In the genomic region with DNA sequence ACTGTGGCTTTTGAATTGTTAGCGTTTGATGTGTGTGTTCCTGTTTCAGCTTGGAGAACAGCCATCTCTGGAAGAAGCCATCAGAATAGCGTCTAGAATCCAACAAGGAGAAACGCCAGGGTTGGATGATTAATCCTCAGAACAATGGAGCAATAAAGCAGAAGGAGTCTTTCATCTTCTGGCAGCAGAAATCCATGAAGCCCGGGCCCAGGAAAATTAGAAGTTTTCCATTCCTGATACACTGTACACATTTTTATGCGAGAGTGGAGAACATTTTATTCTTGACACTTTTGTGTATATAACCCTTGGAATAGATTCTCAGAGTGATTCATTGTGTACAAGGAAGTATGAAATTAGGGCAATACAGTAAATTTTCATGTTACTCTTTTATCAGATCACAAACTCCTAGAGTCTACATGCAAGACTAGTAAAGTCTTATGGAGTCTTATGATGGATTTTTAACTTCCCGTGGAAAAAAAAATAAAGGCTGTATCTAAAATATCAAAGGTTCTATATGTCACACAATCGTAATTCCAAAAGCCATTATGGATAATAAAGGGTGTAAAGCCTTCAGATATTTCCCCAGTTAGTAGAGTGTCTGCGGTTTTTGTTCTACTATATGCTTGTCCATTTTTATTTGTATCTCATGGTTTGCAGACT, we compare ENCODE assay signal across 11 cellular contexts. TPM values are rescaled to one million over a fixed set of nuclear protein-coding genes. Genes with fewer than 3 reads are reported as not detected.
A peak's percentile ranks its signal among the peaks of the same experiment; 100 is the strongest.
DNase-seq lines count a peak whose midpoint lies in the region; ATAC-seq, FAIRE-seq and TF ChIP-seq lines count a peak whose summit lies in the region.
"Had no signal": no experiment of that assay in that cellular context is flagged by ENCODE, and none has a peak within 500 bp of the region (broad histone marks: within the 10 kb centered on the region; RNA-seq: fewer than 3 reads in every experiment).

No MANE protein-coding gene starts in this region.

- H3K27me3 ChIP-seq in endothelial cell of umbilical vein (ENCODE audit: control insufficient read depth in 2 of 2, insufficient read depth in 2 of 2, low read length in 2 of 2), result no peaks in the 10 kb centered on the region
- H3K27me3 ChIP-seq: BLaER1 treated with 17β-estradiol and CSF1 and Interleukin-3, amounts not matched to agents 10 nM and 100 nM had no signal

- intact Hi-C loops in endothelial cell of umbilical vein (cut with micrococcal nuclease), result loop anchor here (1.0 to 10.0 kb wide), 4 partner anchors 39 to 797 kb away; partner anchors contain the start of gene ZNF143

- peak; percentile 21 for TF ChIP-seq POLR2A in endothelial cell of umbilical vein (IDR thresholded peaks at IDR 0.05; ENCODE audit: low read depth, low read length)

- BruUV-seq in endothelial cell of umbilical vein (replicated peaks; lab: Mats Ljungman, UMichigan), result no TSS peak

- dilution Hi-C loops in endothelial cell of umbilical vein (cut with MboI; ENCODE audit: extremely low pct_ligation_motif_present, low sequenced_read_pairs), result no loop called here

- no peaks in the 10 kb centered on the region for H3K79me2 ChIP-seq in endothelial cell of umbilical vein (ENCODE audit: control insufficient read depth, insufficient read depth, low read length)

- peak overlapping the region; percentile 69 for H2AFZ ChIP-seq in endothelial cell of umbilical vein (ENCODE audit: low read depth, low read length)

- H3K9me1 ChIP-seq in endothelial cell of umbilical vein (replicated peaks; ENCODE audit: control insufficient read depth, extremely low read depth, insufficient read depth, low read length), result no peaks in the 10 kb centered on the region

- DNase-seq in A172 (ENCODE audit: low spot score) (peak; percentile 70), LHCN-M2 (ENCODE audit: low read depth) (peak; percentile 66), endothelial cell of umbilical vein (ENCODE audit: low read depth, low spot score) (peak; percentile 96), myocyte (ENCODE audit: low read depth) (peak; percentile 58), hepatic stellate cell (ENCODE audit: low spot score) (no peak), iPS-NIHi7 (ENCODE audit: extremely low spot score) (no peak)
- DNase-seq in stimulated activated naive CD4-positive, alpha-beta T cell (lab: John Stamatoyannopoulos, UW), result no peak
- DNase-seq: H7; naive thymus-derived CD4-positive, alpha-beta T cell had no signal

- FAIRE-seq in endothelial cell of umbilical vein (lab: Jason Lieb, UNC), result peak; percentile 99

- H3K27ac ChIP-seq in endothelial cell of umbilical vein (ENCODE audit: insufficient read depth, low read depth, low read length), result peak overlapping the region; percentile 82
- H3K27ac ChIP-seq: BLaER1 treated with 17β-estradiol and CSF1 and Interleukin-3, amounts not matched to agents 10 nM and 100 nM had no signal

- H3K4me2 ChIP-seq in endothelial cell of umbilical vein (ENCODE audit: insufficient read depth, low read length), result peak overlapping the region; percentile 70
- H3K4me2 ChIP-seq: BLaER1 treated with 17β-estradiol and CSF1 and Interleukin-3, amounts not matched to agents 10 nM and 100 nM had no signal

- H4K20me1 ChIP-seq in endothelial cell of umbilical vein (replicated peaks; ENCODE audit: control insufficient read depth, extremely low read depth, insufficient read depth, low read length), result no peaks in the 10 kb centered on the region
- H4K20me1 ChIP-seq: BLaER1 treated with 17β-estradiol and CSF1 and Interleukin-3, amounts not matched to agents 10 nM and 100 nM had no signal

- H3K4me1 ChIP-seq in endothelial cell of umbilical vein (ENCODE audit: control insufficient read depth, extremely low read depth, insufficient read depth, low read length), result peaks cover 27% of the 10 kb centered on the region
- H3K4me1 ChIP-seq: BLaER1 treated with 17β-estradiol and CSF1 and Interleukin-3, amounts not matched to agents 10 nM and 100 nM had no signal

- POLR2A ChIA-PET in endothelial cell of umbilical vein (lab: Charles Lee), result interaction anchor here (1.2 to 1.4 kb wide), 2 partner anchors 24 to 67 kb away, joined by 3 to 4 read pairs; partner anchors contain the start of gene ZNF143

- peak overlapping the region; percentile 71 for H3K9ac ChIP-seq in endothelial cell of umbilical vein (replicated peaks; ENCODE audit: extremely low read depth, insufficient read depth, low read length)
- H3K9ac ChIP-seq: BLaER1 treated with 17β-estradiol and CSF1 and Interleukin-3, amounts not matched to agents 10 nM and 100 nM had no signal

- CTCF ChIA-PET in endothelial cell of umbilical vein (lab: Charles Lee), result interaction anchor here (1.0 to 1.2 kb wide), 5 partner anchors 10 to 49 kb away, joined by 3 to 5 read pairs (median 3); no protein-coding TSS in a partner anchor

- peak overlapping the region in 1 of 3 experiments; percentile 20 for H3K4me3 ChIP-seq in endothelial cell of umbilical vein (replicated peaks in 1 of 3; ENCODE audit: insufficient read depth in 1 of 3, low read depth in 1 of 3, low read length in 3 of 3)
- H3K4me3 ChIP-seq: BLaER1 treated with 17β-estradiol and CSF1 and Interleukin-3, amounts not matched to agents 10 nM and 100 nM had no signal

- no peaks in the 10 kb centered on the region for H3K36me3 ChIP-seq in endothelial cell of umbilical vein (ENCODE audit: control insufficient read depth in 2 of 2, extremely low read depth in 1 of 2, insufficient read depth in 2 of 2, low read length in 2 of 2)

- H3K9me3 ChIP-seq in endothelial cell of umbilical vein (replicated peaks; ENCODE audit: control insufficient read depth, insufficient read depth, low read length), result no peaks in the 10 kb centered on the region
- H3K9me3 ChIP-seq: BLaER1 treated with 17β-estradiol and CSF1 and Interleukin-3, amounts not matched to agents 10 nM and 100 nM had no signal

- no peak for TF ChIP-seq CTCF in endothelial cell of umbilical vein (IDR thresholded peaks at IDR 0.05; ENCODE audit: extremely low read depth in 1 of 2, insufficient read depth in 1 of 2, low read depth in 1 of 2, low read length in 2 of 2)

- no peak for ATAC-seq in HG03045 (IDR thresholded peaks at IDR 0.05; ENCODE audit: unreplicated experiment)
- ATAC-seq: naive thymus-derived CD4-positive, alpha-beta T cell had no signal

TF ChIP-seq in endothelial cell of umbilical vein, 7 proteins besides CTCF, POLR2A, EP300 and RAD21:
- TF ChIP-seq JUN (IDR thresholded peaks at IDR 0.05; ENCODE audit: borderline replicate concordance, insufficient read depth, insufficient read length, low read depth), result peak; percentile 39
- TF ChIP-seq EZH2 (IDR thresholded peaks at IDR 0.05; ENCODE audit: borderline replicate concordance, low read depth, low read length, severe bottlenecking), result no peak
- TF ChIP-seq POLR2AphosphoS5 (IDR thresholded peaks at IDR 0.05; ENCODE audit: insufficient read depth, low read depth, low read length), result peak; percentile 15
- peak; percentile 25 for TF ChIP-seq GATA2 (IDR thresholded peaks at IDR 0.05; ENCODE audit: insufficient read depth, insufficient read length, low read depth, low read length)
- no peak for TF ChIP-seq MYC (IDR thresholded peaks at IDR 0.05; ENCODE audit: low read depth, low read length)
- TF ChIP-seq FOS (IDR thresholded peaks at IDR 0.05; ENCODE audit: borderline replicate concordance, insufficient read depth, low read length), result peak; percentile 40
- TF ChIP-seq, protein P1, sequence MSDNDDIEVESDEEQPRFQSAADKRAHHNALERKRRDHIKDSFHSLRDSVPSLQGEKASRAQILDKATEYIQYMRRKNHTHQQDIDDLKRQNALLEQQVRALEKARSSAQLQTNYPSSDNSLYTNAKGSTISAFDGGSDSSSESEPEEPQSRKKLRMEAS (IDR thresholded peaks at IDR 0.05; ENCODE audit: insufficient read depth, insufficient read length), result no peak

RNA-seq across cellular contexts. Expression of gene WEE1, which starts 45.9 kb away (rescaled TPM):
- total RNA-seq in A172 (2014; rRNA removed; shearing (Covaris generic)), result 77.8 and 85.7 TPM in 2 replicates
- total RNA-seq in LHCN-M2 (2014; rRNA removed) (69.2 and 87.8 TPM in 2 replicates), endothelial cell of umbilical vein (42.8 and 47.0 TPM in 2 replicates), myocyte (36.1 and 37.7 TPM in 2 replicates)
- 25.1 TPM for polyA plus RNA-seq in LHCN-M2 (2012)
- polyA plus RNA-seq in endothelial cell of umbilical vein, result 12.4 and 19.2 TPM in 2 replicates
- 17.8 and 19.4 TPM in 2 replicates for polyA plus RNA-seq in endothelial cell of umbilical vein (2011; cell fraction: cytosol; rRNA removed)
- polyA plus RNA-seq in endothelial cell of umbilical vein (2011; cell fraction: nucleus; rRNA removed), result 93.8 and 122 TPM in 2 replicates
- 21.2 and 27.5 TPM in 2 replicates for polyA plus RNA-seq in endothelial cell of umbilical vein (2012)
- 27.2 and 28.9 TPM in 2 replicates for polyA minus RNA-seq in endothelial cell of umbilical vein
- polyA minus RNA-seq in endothelial cell of umbilical vein (2011; cell fraction: cytosol; rRNA and poly(A)+ RNA removed), result 34.8 TPM
- polyA minus RNA-seq in endothelial cell of umbilical vein (2011; cell fraction: nucleus; rRNA and poly(A)+ RNA removed), result 92.7 and 117 TPM in 2 replicates
- 19.9 TPM for polyA plus RNA-seq in myocyte (2012)

Comparison
In these comparisons a context has a peak if more than half of its experiments do, and no peak if none do; other contexts are left out.
1. DNase-seq: peak in A172 (single experiment), LHCN-M2 (single experiment), endothelial cell of umbilical vein (single experiment) and myocyte (single experiment); none in hepatic stellate cell (single experiment), stimulated activated naive CD4-positive, alpha-beta T cell (0 of 6) and iPS-NIHi7 (single experiment).